Comparison of ENCODE assay signal across 1 cellular context in genomic region chr14:103095210-103095778, GRCh38.
TF ChIP-seq lines count a peak whose summit lies in the region.

No MANE protein-coding gene starts in this region.

TF ChIP-seq in HEK293, 187 proteins besides CTCF, POLR2A, EP300 and RAD21 (continued from another document):
- TF ChIP-seq ZNF473 (tag by site-specific recombination; IDR thresholded peaks at IDR 0.05) (no peak), ZNF274 (IDR thresholded peaks at IDR 0.05; ENCODE audit: low read length) (no peak), ZNF274 (tag by site-specific recombination; IDR thresholded peaks at IDR 0.05; ENCODE audit: borderline replicate concordance) (no peak), ZNF416 (tag by site-specific recombination; IDR thresholded peaks at IDR 0.05) (no peak), PRDM6 (tag by site-specific recombination; IDR thresholded peaks at IDR 0.05) (no peak), ZBTB8A (tag by site-specific recombination; IDR thresholded peaks at IDR 0.05) (no peak), ZNF488 (tag by site-specific recombination; IDR thresholded peaks at IDR 0.05) (no peak)
